ENCODE assay signal across 1 cellular context in the genomic region with DNA sequence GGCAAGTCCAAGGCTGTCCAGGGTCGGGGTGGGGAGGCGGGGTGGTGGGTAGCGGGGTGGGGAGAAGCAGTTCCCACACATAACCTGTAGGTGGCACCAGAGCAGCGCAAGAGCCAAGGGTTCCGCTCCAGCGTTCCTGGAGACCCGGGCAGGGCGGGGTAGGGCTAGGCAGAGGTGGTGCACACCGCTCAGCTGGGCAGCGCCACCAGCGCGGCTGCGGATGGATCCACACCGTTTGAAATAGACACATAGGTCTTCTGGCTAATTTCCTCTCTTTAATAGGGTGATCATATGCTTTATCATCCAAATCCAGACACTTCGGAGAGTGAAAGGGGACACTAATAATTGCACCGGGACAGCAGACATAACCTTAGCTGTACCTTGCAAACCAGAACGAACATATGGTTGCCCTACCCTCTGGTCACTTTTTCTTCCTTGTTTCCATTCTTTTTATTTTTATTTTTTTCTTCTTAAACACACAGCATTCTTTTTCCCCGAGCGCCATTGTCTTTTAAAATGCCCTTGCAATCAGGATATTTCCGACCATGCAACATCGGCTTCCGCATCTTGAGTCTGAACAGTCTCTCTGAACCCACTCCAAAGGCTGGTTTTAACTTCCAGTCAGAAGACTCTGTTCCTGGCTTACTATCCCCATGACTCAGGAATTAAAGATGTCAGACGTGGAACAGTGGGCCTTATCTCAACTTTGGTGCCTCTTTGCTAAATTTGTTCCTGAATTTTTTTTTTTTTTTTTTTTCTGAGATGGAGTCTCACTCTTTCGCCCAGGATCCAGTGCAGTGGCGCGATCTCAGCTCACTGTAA.
A peak's percentile ranks its signal among the peaks of the same experiment; 100 is the strongest.
TF ChIP-seq lines count a peak whose summit lies in the region.

No MANE protein-coding gene starts in this region.

TF ChIP-seq in K562, 482 proteins besides CTCF, POLR2A, EP300 and RAD21 (continued from another document and continues in another):
- TF ChIP-seq, protein P1, sequence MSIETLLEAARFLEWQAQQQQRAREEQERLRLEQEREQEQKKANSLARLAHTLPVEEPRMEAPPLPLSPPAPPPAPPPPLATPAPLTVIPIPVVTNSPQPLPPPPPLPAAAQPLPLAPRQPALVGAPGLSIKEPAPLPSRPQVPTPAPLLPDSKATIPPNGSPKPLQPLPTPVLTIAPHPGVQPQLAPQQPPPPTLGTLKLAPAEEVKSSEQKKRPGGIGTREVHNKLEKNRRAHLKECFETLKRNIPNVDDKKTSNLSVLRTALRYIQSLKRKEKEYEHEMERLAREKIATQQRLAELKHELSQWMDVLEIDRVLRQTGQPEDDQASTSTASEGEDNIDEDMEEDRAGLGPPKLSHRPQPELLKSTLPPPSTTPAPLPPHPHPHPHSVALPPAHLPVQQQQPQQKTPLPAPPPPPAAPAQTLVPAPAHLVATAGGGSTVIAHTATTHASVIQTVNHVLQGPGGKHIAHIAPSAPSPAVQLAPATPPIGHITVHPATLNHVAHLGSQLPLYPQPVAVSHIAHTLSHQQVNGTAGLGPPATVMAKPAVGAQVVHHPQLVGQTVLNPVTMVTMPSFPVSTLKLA (conservative IDR thresholded peaks at IDR 0.05) = 0 out of 4 replicates have a peak, but pooled peaks of 1 of the 2 experiments have one; percentile 14
- TF ChIP-seq CXXC5 (CRISPR knock-in tag; IDR thresholded peaks at IDR 0.05) (no peak), RCOR1 (IDR thresholded peaks at IDR 0.05; ENCODE audit: borderline replicate concordance in 1 of 2, low read depth in 2 of 2, low read length in 2 of 2) (0 out of 4 replicates have a peak, but pooled peaks of 1 of the 2 experiments have one; percentile 9), NFE2 (IDR thresholded peaks at IDR 0.05; ENCODE audit: low read depth) (peak; percentile 17; the same call in 1 of the 2 replicates), ATF4 (CRISPR knock-in tag; IDR thresholded peaks at IDR 0.05) (no peak), ADNP (tag; IDR thresholded peaks at IDR 0.05) (no peak), ZMIZ1 (IDR thresholded peaks at IDR 0.05; ENCODE audit: low read depth in 2 of 2, low read length in 2 of 2) (no peak), ELF2 (CRISPR knock-in tag; IDR thresholded peaks at IDR 0.05) (no peak), TFAP4 (CRISPR knock-in tag; IDR thresholded peaks at IDR 0.05; ENCODE audit: borderline replicate concordance) (peak; percentile 94), MAZ (CRISPR knock-in tag; conservative IDR thresholded peaks at IDR 0.05 in 1 of 2, IDR thresholded peaks at IDR 0.05 in 1 of 2) (peak in 1 of 2 experiments; percentile 57; a peak in 2 of 4 replicates), BHLHE40 (IDR thresholded peaks at IDR 0.05; ENCODE audit: low read length) (0 out of 2 replicates have a peak, but pooled peaks have one; percentile 8), ZNF124 (CRISPR knock-in tag; IDR thresholded peaks at IDR 0.05) (no peak), SMARCB1 (IDR thresholded peaks at IDR 0.05; ENCODE audit: insufficient read length, low read depth) (no peak), MGA (IDR thresholded peaks at IDR 0.05) (no peak), JUND (IDR thresholded peaks at IDR 0.05; ENCODE audit: borderline replicate concordance, low read depth, low read length) (no peak), JUND (tag; IDR thresholded peaks at IDR 0.05; ENCODE audit: borderline replicate concordance, low read depth, low read length) (no peak), MYNN (IDR thresholded peaks at IDR 0.05) (peak; percentile 64; the same call in 1 of the 2 replicates), MYNN (CRISPR knock-in tag; IDR thresholded peaks at IDR 0.05) (no peak), NRF1 (conservative IDR thresholded peaks at IDR 0.05 in 1 of 2, IDR thresholded peaks at IDR 0.05 in 1 of 2) (no peak), NR2C1 (IDR thresholded peaks at IDR 0.05) (no peak), NR2C1 (tag; IDR thresholded peaks at IDR 0.05) (no peak)
- TF ChIP-seq, protein P2, sequence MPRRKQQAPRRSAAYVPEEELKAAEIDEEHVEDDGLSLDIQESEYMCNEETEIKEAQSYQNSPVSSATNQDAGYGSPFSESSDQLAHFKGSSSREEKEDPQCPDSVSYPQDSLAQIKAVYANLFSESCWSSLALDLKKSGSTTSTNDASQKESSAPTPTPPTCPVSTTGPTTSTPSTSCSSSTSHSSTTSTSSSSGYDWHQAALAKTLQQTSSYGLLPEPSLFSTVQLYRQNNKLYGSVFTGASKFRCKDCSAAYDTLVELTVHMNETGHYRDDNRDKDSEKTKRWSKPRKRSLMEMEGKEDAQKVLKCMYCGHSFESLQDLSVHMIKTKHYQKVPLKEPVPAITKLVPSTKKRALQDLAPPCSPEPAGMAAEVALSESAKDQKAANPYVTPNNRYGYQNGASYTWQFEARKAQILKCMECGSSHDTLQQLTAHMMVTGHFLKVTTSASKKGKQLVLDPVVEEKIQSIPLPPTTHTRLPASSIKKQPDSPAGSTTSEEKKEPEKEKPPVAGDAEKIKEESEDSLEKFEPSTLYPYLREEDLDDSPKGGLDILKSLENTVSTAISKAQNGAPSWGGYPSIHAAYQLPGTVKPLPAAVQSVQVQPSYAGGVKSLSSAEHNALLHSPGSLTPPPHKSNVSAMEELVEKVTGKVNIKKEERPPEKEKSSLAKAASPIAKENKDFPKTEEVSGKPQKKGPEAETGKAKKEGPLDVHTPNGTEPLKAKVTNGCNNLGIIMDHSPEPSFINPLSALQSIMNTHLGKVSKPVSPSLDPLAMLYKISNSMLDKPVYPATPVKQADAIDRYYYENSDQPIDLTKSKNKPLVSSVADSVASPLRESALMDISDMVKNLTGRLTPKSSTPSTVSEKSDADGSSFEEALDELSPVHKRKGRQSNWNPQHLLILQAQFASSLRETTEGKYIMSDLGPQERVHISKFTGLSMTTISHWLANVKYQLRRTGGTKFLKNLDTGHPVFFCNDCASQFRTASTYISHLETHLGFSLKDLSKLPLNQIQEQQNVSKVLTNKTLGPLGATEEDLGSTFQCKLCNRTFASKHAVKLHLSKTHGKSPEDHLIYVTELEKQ (CRISPR knock-in tag; IDR thresholded peaks at IDR 0.05) = no peak
- TF ChIP-seq, protein P3, sequence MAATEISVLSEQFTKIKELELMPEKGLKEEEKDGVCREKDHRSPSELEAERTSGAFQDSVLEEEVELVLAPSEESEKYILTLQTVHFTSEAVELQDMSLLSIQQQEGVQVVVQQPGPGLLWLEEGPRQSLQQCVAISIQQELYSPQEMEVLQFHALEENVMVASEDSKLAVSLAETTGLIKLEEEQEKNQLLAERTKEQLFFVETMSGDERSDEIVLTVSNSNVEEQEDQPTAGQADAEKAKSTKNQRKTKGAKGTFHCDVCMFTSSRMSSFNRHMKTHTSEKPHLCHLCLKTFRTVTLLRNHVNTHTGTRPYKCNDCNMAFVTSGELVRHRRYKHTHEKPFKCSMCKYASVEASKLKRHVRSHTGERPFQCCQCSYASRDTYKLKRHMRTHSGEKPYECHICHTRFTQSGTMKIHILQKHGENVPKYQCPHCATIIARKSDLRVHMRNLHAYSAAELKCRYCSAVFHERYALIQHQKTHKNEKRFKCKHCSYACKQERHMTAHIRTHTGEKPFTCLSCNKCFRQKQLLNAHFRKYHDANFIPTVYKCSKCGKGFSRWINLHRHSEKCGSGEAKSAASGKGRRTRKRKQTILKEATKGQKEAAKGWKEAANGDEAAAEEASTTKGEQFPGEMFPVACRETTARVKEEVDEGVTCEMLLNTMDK (IDR thresholded peaks at IDR 0.05; ENCODE audit: borderline replicate concordance, insufficient read depth, low read depth, low read length, poor library complexity, severe bottlenecking) = no peak
